28 cellular contexts compared by ENCODE assay signal in genomic region chr5:60509519-60509918, GRCh38.
A peak's percentile ranks its signal among the peaks of the same experiment; 100 is the strongest.
DNase-seq lines count a peak whose midpoint lies in the region; ATAC-seq, FAIRE-seq and TF ChIP-seq lines count a peak whose summit lies in the region.
"Had no signal": no experiment of that assay in that cellular context is flagged by ENCODE, and none has a peak within 500 bp of the region (broad histone marks: within the 10 kb centered on the region; RNA-seq: fewer than 3 reads in every experiment).

No MANE protein-coding gene starts in this region.

- no peaks in the 10 kb centered on the region for H3K27me3 ChIP-seq in CD8-positive, alpha-beta memory T cell (ENCODE audit: insufficient read depth, low read length, poor library complexity, severe bottlenecking)

- H3K9me3 ChIP-seq in CD8-positive, alpha-beta memory T cell (ENCODE audit: low read length) = no peaks in the 10 kb centered on the region
- H3K9me3 ChIP-seq: SJSA1 had no signal

- H3K36me3 Mint-ChIP-seq in glutamatergic neuron (ENCODE audit: unreplicated experiment) (no peaks in the 10 kb centered on the region), nephron progenitor cell (ENCODE audit: low read depth) (no peaks in the 10 kb centered on the region)
- no peaks in the 10 kb centered on the region for H3K36me3 Mint-ChIP-seq in stimulated activated memory B cell treated with anti-CD40 and anti-IgM and Interleukin-4, amounts not matched to agents 10 μg/mL and 1 μg/mL and 100 μg/mL, for 72 hours
- H3K36me3 Mint-ChIP-seq in CD8-positive, alpha-beta memory T cell = no peaks in the 10 kb centered on the region
- H3K36me3 Mint-ChIP-seq: CD8-positive, alpha-beta T cell had no signal

- H3K36me3 ChIP-seq in CD8-positive, alpha-beta memory T cell (ENCODE audit: insufficient read depth, low read length) = no peaks in the 10 kb centered on the region
- H3K36me3 ChIP-seq: SJSA1 had no signal

- no peak overlapping the region for H3K27ac ChIP-seq in CD8-positive, alpha-beta memory T cell (ENCODE audit: low read depth, low read length)
- H3K27ac ChIP-seq: 22Rv1, C4-2B, PC-9, SJSA1 had no signal

- no peaks in the 10 kb centered on the region for H3K4me1 ChIP-seq in CD8-positive, alpha-beta memory T cell (ENCODE audit: insufficient read depth, low read length)
- H3K4me1 ChIP-seq: SJSA1 had no signal

- POLR2A ChIA-PET in CD8-positive, alpha-beta memory T cell (lab: Charles Lee) = no interaction called here

- DNase-seq in GM12892 (ENCODE audit: insufficient read length) (no peak), glutamatergic neuron (no peak), nephron progenitor cell (no peak), NCI-H1694 (lab: John Stamatoyannopoulos, UW) (no peak)
- no peak for DNase-seq in CD8-positive, alpha-beta memory T cell
- DNase-seq: CD8-positive, alpha-beta T cell; DMS 273 treated with DMSO at 0.1 percent for 48 hours; DMS79; EL; GDM1; GOT3; Karpas-422; NCI-H1092 treated with DMSO at 0.1 percent for 48 hours; NCI-H1436; NCI-H187 treated with DMSO at 0.1 percent for 48 hours; NCI-H524 treated with DMSO at 0.1 percent for 48 hours; NCI-H82; PC-9 had no signal

- no peak for TF ChIP-seq POLR2A in GM12892 (IDR thresholded peaks at IDR 0.05; ENCODE audit: low read depth, low read length)

- no peaks in the 10 kb centered on the region for H3K27me3 Mint-ChIP-seq in glutamatergic neuron (ENCODE audit: unreplicated experiment)
- no peaks in the 10 kb centered on the region for H3K27me3 Mint-ChIP-seq in nephron progenitor cell (ENCODE audit: low read depth, poor library complexity)
- no peaks in the 10 kb centered on the region for H3K27me3 Mint-ChIP-seq in stimulated activated memory B cell treated with anti-CD40 and anti-IgM and Interleukin-4, amounts not matched to agents 10 μg/mL and 1 μg/mL and 100 μg/mL, for 72 hours
- H3K27me3 Mint-ChIP-seq in CD8-positive, alpha-beta memory T cell = peaks cover 0 to 1% of the 10 kb centered on the region in 2 donors
- H3K27me3 Mint-ChIP-seq: B cell had no signal

- no peak overlapping the region for H3K4me3 ChIP-seq in CD8-positive, alpha-beta memory T cell (ENCODE audit: low read length)
- H3K4me3 ChIP-seq: GM12878, PC-9, SJSA1 had no signal

- peak overlapping the region; percentile 50 for H3K27ac Mint-ChIP-seq in glutamatergic neuron (ENCODE audit: unreplicated experiment)
- H3K27ac Mint-ChIP-seq in nephron progenitor cell = peak overlapping the region; percentile 14
- peak overlapping the region; percentile 19 for H3K27ac Mint-ChIP-seq in stimulated activated memory B cell treated with anti-CD40 and anti-IgM and Interleukin-4, amounts not matched to agents 10 μg/mL and 1 μg/mL and 100 μg/mL, for 72 hours
- no peak overlapping the region for H3K27ac Mint-ChIP-seq in CD8-positive, alpha-beta memory T cell
- H3K27ac Mint-ChIP-seq: B cell; CD8-positive, alpha-beta T cell had no signal

- no peak for ATAC-seq in stimulated activated memory B cell treated with anti-CD40 and anti-IgM and Interleukin-4, amounts not matched to agents 10 μg/mL and 1 μg/mL and 100 μg/mL, for 72 hours
- no peak for ATAC-seq in HG03159 (IDR thresholded peaks at IDR 0.05; ENCODE audit: unreplicated experiment)
- ATAC-seq: CD8-positive, alpha-beta T cell; GM12878; HCT116; HepG2; Right ventricle myocardium inferior had no signal

- TF ChIP-seq CTCF in glutamatergic neuron (IDR thresholded peaks at IDR 0.05; ENCODE audit: partially characterized antibody, unreplicated experiment) (no peak), nephron progenitor cell (IDR thresholded peaks at IDR 0.05) (no peak)

- peak; percentile 40 for FAIRE-seq in GM12892 (lab: Jason Lieb, UNC)
- FAIRE-seq: GM12878, HepG2 had no signal

- H3K4me3 Mint-ChIP-seq in glutamatergic neuron (ENCODE audit: unreplicated experiment) (no peak overlapping the region), nephron progenitor cell (no peak overlapping the region)
- no peak overlapping the region for H3K4me3 Mint-ChIP-seq in stimulated activated memory B cell treated with anti-CD40 and anti-IgM and Interleukin-4, amounts not matched to agents 10 μg/mL and 1 μg/mL and 100 μg/mL, for 72 hours
- no peak overlapping the region for H3K4me3 Mint-ChIP-seq in CD8-positive, alpha-beta memory T cell
- H3K4me3 Mint-ChIP-seq: B cell; CD8-positive, alpha-beta T cell had no signal

- H3K9me3 Mint-ChIP-seq in glutamatergic neuron (ENCODE audit: unreplicated experiment) (no peaks in the 10 kb centered on the region), nephron progenitor cell (no peaks in the 10 kb centered on the region)
- no peaks in the 10 kb centered on the region for H3K9me3 Mint-ChIP-seq in stimulated activated memory B cell treated with anti-CD40 and anti-IgM and Interleukin-4, amounts not matched to agents 10 μg/mL and 1 μg/mL and 100 μg/mL, for 72 hours
- H3K9me3 Mint-ChIP-seq in CD8-positive, alpha-beta memory T cell = no peaks in the 10 kb centered on the region
- H3K9me3 Mint-ChIP-seq: CD8-positive, alpha-beta T cell had no signal

- CTCF ChIA-PET in CD8-positive, alpha-beta memory T cell (lab: Charles Lee) = no interaction called here

- H3K4me1 Mint-ChIP-seq in glutamatergic neuron (ENCODE audit: low read depth, unreplicated experiment) (peaks cover 9% of the 10 kb centered on the region), nephron progenitor cell (peaks cover 13% of the 10 kb centered on the region)
- peaks cover 45% of the 10 kb centered on the region for H3K4me1 Mint-ChIP-seq in stimulated activated memory B cell treated with anti-CD40 and anti-IgM and Interleukin-4, amounts not matched to agents 10 μg/mL and 1 μg/mL and 100 μg/mL, for 72 hours
- H3K4me1 Mint-ChIP-seq in CD8-positive, alpha-beta memory T cell = no peaks in the 10 kb centered on the region

Comparison
In these comparisons a context has a peak if more than half of its experiments do, and no peak if none do; other contexts are left out.
1. H3K27ac Mint-ChIP-seq: peak in glutamatergic neuron (single experiment), nephron progenitor cell (single experiment) and stimulated activated memory B cell treated with anti-CD40 and anti-IgM and Interleukin-4, amounts not matched to agents 10 μg/mL and 1 μg/mL and 100 μg/mL, for 72 hours (single experiment); none in CD8-positive, alpha-beta memory T cell (0 of 8).